Comparison of ENCODE assay signal across 33 cellular contexts in the genomic region with DNA sequence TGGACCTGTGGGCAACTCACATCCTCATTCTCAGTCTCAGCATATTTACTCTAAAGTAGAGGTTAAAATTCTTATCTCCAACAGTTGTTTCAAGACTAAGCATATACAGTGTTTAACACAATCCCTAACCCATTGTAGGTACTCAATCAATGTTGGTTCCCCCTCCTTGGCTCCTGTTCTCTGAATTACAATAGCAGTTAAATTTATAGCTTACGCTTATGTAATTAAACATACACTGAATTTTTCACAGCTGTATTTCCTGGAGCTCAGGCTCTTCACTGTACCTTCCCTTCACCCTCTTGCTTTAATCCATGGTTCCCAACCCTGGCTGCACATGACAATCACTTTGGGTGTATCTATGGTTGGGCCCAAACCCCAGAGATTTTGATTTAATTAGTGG.
"Had no signal": no experiment of that assay in that cellular context is flagged by ENCODE, and none has a peak within 500 bp of the region (broad histone marks: within the 10 kb centered on the region; RNA-seq: fewer than 3 reads in every experiment).

No MANE protein-coding gene starts in this region.

- H3K4me3 Mint-ChIP-seq: activated B cell treated with CpG ODN at 0.5 μM for 24 hours; activated CD4-positive, alpha-beta memory T cell treated with anti-CD3 and anti-CD28 coated beads for 36 hours; activated naive CD4-positive, alpha-beta T cell treated with anti-CD3 and anti-CD28 coated beads, Interleukin-2, amount 10 ng/mL, durations not matched to agents 7 days and 5 days; activated naive CD8-positive, alpha-beta T cell treated with anti-CD3 and anti-CD28 coated beads, Interleukin-2, amount 10 ng/mL, durations not matched to agents 7 days and 5 days; activated T-cell treated with anti-CD3 and anti-CD28 coated beads, Interleukin-2, amount 50 U/mL, for 24 hours; activated T-cell treated with anti-CD3 and anti-CD28 coated beads, Interleukin-2, amount 50 U/mL, for 72 hours; brain; dendritic cell treated with granulocyte-macrophage colony-stimulating factor and Interleukin-4, amounts not matched to agents 40 ng/mL and 50 ng/mL, for 4 days; endodermal cell; T-helper 17 cell; T-helper 2 cell treated with Interferon-gamma antibody and Interleukin-4, amounts not matched to agents 5 μg/mL and 100 μg/mL, for 36 hours had no signal

- H3K9me3 Mint-ChIP-seq: activated B cell treated with CpG ODN at 0.5 μM for 24 hours; activated CD4-positive, alpha-beta memory T cell treated with anti-CD3 and anti-CD28 coated beads for 36 hours; activated naive CD4-positive, alpha-beta T cell treated with anti-CD3 and anti-CD28 coated beads, Interleukin-2, amount 10 ng/mL, durations not matched to agents 7 days and 5 days; activated T-cell treated with anti-CD3 and anti-CD28 coated beads, Interleukin-2, amount 50 U/mL, for 24 hours; brain; dendritic cell treated with granulocyte-macrophage colony-stimulating factor and Interleukin-4, amounts not matched to agents 40 ng/mL and 50 ng/mL, for 4 days; endodermal cell; T-helper 2 cell treated with Interferon-gamma antibody and Interleukin-4, amounts not matched to agents 5 μg/mL and 100 μg/mL, for 36 hours had no signal

- H3K27ac Mint-ChIP-seq: activated B cell treated with CpG ODN at 0.5 μM for 24 hours; activated CD4-positive, alpha-beta memory T cell treated with anti-CD3 and anti-CD28 coated beads for 36 hours; activated naive CD4-positive, alpha-beta T cell treated with anti-CD3 and anti-CD28 coated beads, Interleukin-2, amount 10 ng/mL, durations not matched to agents 7 days and 5 days; activated naive CD4-positive, alpha-beta T cell treated with anti-CD3 and anti-CD28 coated beads, Interleukin-2, amount 50 U/mL, for 72 hours; activated naive CD8-positive, alpha-beta T cell treated with anti-CD3 and anti-CD28 coated beads, Interleukin-2, amount 10 ng/mL, durations not matched to agents 7 days and 5 days; activated T-cell treated with anti-CD3 and anti-CD28 coated beads, Interleukin-2, amount 50 U/mL, for 24 hours; activated T-cell treated with anti-CD3 and anti-CD28 coated beads, Interleukin-2, amount 50 U/mL, for 72 hours; brain; dendritic cell treated with granulocyte-macrophage colony-stimulating factor and Interleukin-4, amounts not matched to agents 40 ng/mL and 50 ng/mL, for 4 days; endodermal cell; T-helper 17 cell; T-helper 2 cell treated with Interferon-gamma antibody and Interleukin-4, amounts not matched to agents 5 μg/mL and 100 μg/mL, for 36 hours had no signal

- H3K36me3 Mint-ChIP-seq: activated CD4-positive, alpha-beta memory T cell treated with anti-CD3 and anti-CD28 coated beads for 36 hours; activated naive CD4-positive, alpha-beta T cell treated with anti-CD3 and anti-CD28 coated beads, Interleukin-2, amount 10 ng/mL, durations not matched to agents 7 days and 5 days; activated naive CD4-positive, alpha-beta T cell treated with anti-CD3 and anti-CD28 coated beads, Interleukin-2, amount 50 U/mL, for 72 hours; activated naive CD8-positive, alpha-beta T cell treated with anti-CD3 and anti-CD28 coated beads, Interleukin-2, amount 10 ng/mL, durations not matched to agents 7 days and 5 days; brain had no signal

- H3K9me3 ChIP-seq: ascending aorta, breast epithelium, gastrocnemius medialis, heart left ventricle had no signal

- H3K36me3 ChIP-seq: ascending aorta, breast epithelium, cardiac muscle cell, gastrocnemius medialis, heart left ventricle, WERI-Rb-1 had no signal

- H3K4me1 ChIP-seq: ascending aorta, breast epithelium, foreskin keratinocyte, gastrocnemius medialis, heart left ventricle had no signal

- DNase-seq: activated B cell treated with CpG ODN at 0.5 μM for 24 hours; activated CD4-positive, alpha-beta memory T cell treated with anti-CD3 and anti-CD28 coated beads for 36 hours; activated CD4-positive, alpha-beta T cell treated with anti-CD3 and anti-CD28 coated beads for 48 hours; activated CD8-positive, alpha-beta memory T cell treated with anti-CD3 and anti-CD28 coated beads, Interleukin-2, amount 50 U/mL, for 48 hours; activated gamma-delta T cell; activated naive CD4-positive, alpha-beta T cell; activated naive CD4-positive, alpha-beta T cell treated with anti-CD3 and anti-CD28 coated beads, Interleukin-2, amount 10 ng/mL, durations not matched to agents 7 days and 5 days; activated naive CD8-positive, alpha-beta T cell treated with anti-CD3 and anti-CD28 coated beads, Interleukin-2, amount 10 ng/mL, durations not matched to agents 7 days and 5 days; activated T-cell treated with anti-CD3 and anti-CD28 coated beads for 4 hours; activated T-cell treated with anti-CD3 and anti-CD28 coated beads, Interleukin-2, amount 50 U/mL, for 24 hours; activated T-cell treated with anti-CD3 and anti-CD28 coated beads, Interleukin-2, amount 50 U/mL, for 72 hours; central memory CD4-positive, alpha-beta T cell; cerebellar nuclear complex; dorsolateral prefrontal cortex; effector memory CD4-positive, alpha-beta T cell; endodermal cell; foreskin keratinocyte; gastrocnemius medialis; glutamatergic neuron; heart left ventricle; T-helper 17 cell; T1000; WERI-Rb-1 had no signal

- H3K27me3 ChIP-seq: ascending aorta, breast epithelium, cardiac muscle cell, foreskin keratinocyte, gastrocnemius medialis, heart left ventricle had no signal

- H3K4me3 ChIP-seq: ascending aorta, breast epithelium, cardiac muscle cell, coronary artery, dorsolateral prefrontal cortex, gastrocnemius medialis, heart left ventricle had no signal

- H3K4me1 Mint-ChIP-seq: activated B cell treated with CpG ODN at 0.5 μM for 24 hours; activated naive CD8-positive, alpha-beta T cell treated with anti-CD3 and anti-CD28 coated beads, Interleukin-2, amount 10 ng/mL, durations not matched to agents 7 days and 5 days; brain; endodermal cell; T-helper 17 cell had no signal

- H3K27me3 Mint-ChIP-seq: activated T-cell treated with anti-CD3 and anti-CD28 coated beads, Interleukin-2, amount 50 U/mL, for 24 hours; brain; dendritic cell treated with granulocyte-macrophage colony-stimulating factor and Interleukin-4, amounts not matched to agents 40 ng/mL and 50 ng/mL, for 4 days had no signal

- H3K27ac ChIP-seq: ascending aorta, breast epithelium, cardiac muscle cell, coronary artery, dorsolateral prefrontal cortex, foreskin keratinocyte, gastrocnemius medialis, heart left ventricle, WERI-Rb-1 had no signal

- ATAC-seq: activated CD4-positive, CD25-positive, alpha-beta regulatory T cell treated with anti-CD3 and anti-CD28 coated beads, Interleukin-2, amount 50 U/mL, for 24 hours; activated naive CD4-positive, alpha-beta T cell treated with anti-CD3 and anti-CD28 coated beads, Interleukin-2, amount 50 U/mL, for 72 hours; activated T-cell treated with anti-CD3 and anti-CD28 coated beads, Interleukin-2, amount 50 U/mL, for 72 hours; esophagus mucosa; foreskin keratinocyte; gastrocnemius medialis; heart left ventricle; T-helper 17 cell had no signal
